Comparison of ENCODE assay signal across 18 cellular contexts in genomic region chr10:110150981-110151380, GRCh38.
"Had no signal": no experiment of that assay in that cellular context is flagged by ENCODE, and none has a peak within 500 bp of the region (broad histone marks: within the 10 kb centered on the region; RNA-seq: fewer than 3 reads in every experiment).

No MANE protein-coding gene starts in this region.

- H3K27ac Mint-ChIP-seq: activated CD4-positive, alpha-beta T cell treated with anti-CD3 and anti-CD28 coated beads, Interleukin-2, amount 10 ng/mL, durations not matched to agents 7 days and 5 days; activated naive CD4-positive, alpha-beta T cell treated with anti-CD3 and anti-CD28 coated beads for 36 hours; immature natural killer cell; memory B cell had no signal

- H3K4me3 ChIP-seq: body of pancreas, coronary artery, gastroesophageal sphincter, heart right ventricle, thoracic aorta had no signal

- DNase-seq: activated CD4-positive, alpha-beta T cell treated with anti-CD3 and anti-CD28 coated beads, Interleukin-2, amount 10 ng/mL, durations not matched to agents 7 days and 5 days; activated CD8-positive, alpha-beta memory T cell treated with anti-CD3 and anti-CD28 coated beads, Interleukin-2, amount 50 U/mL, for 4 hours; activated naive CD4-positive, alpha-beta T cell treated with anti-CD3 and anti-CD28 coated beads for 36 hours; activated T-cell treated with anti-CD3 and anti-CD28 coated beads, Interleukin-2, amount 50 U/mL, for 4 hours; heart right ventricle; immature natural killer cell; left ventricle myocardium superior; naive thymus-derived CD8-positive, alpha-beta T cell; nucleus accumbens; posterior cingulate gyrus; stimulated activated CD4-positive, alpha-beta T cell treated with anti-CD3 and anti-CD28 coated beads, Interleukin-15, amount 100 ng/mL, for 24 hours; stimulated activated CD4-positive, alpha-beta T cell treated with anti-CD3 and anti-CD28 coated beads, Interleukin-2, amount 100 ng/mL, for 48 hours had no signal

- H3K9me3 Mint-ChIP-seq: activated CD4-positive, alpha-beta T cell treated with anti-CD3 and anti-CD28 coated beads, Interleukin-2, amount 10 ng/mL, durations not matched to agents 7 days and 5 days; activated naive CD4-positive, alpha-beta T cell treated with anti-CD3 and anti-CD28 coated beads for 36 hours; activated T-cell treated with anti-CD3 and anti-CD28 coated beads, Interleukin-2, amount 50 U/mL, for 4 hours; central memory CD8-positive, alpha-beta T cell; memory B cell; naive thymus-derived CD8-positive, alpha-beta T cell had no signal

- H3K9me3 ChIP-seq: body of pancreas, gastroesophageal sphincter, heart right ventricle, thoracic aorta had no signal

- H3K4me3 Mint-ChIP-seq: activated CD4-positive, alpha-beta T cell treated with anti-CD3 and anti-CD28 coated beads, Interleukin-2, amount 10 ng/mL, durations not matched to agents 7 days and 5 days; activated naive CD4-positive, alpha-beta T cell treated with anti-CD3 and anti-CD28 coated beads for 36 hours; activated T-cell treated with anti-CD3 and anti-CD28 coated beads, Interleukin-2, amount 50 U/mL, for 4 hours; central memory CD8-positive, alpha-beta T cell; immature natural killer cell; memory B cell; naive thymus-derived CD8-positive, alpha-beta T cell had no signal

- H3K27ac ChIP-seq: body of pancreas, coronary artery, gastroesophageal sphincter, heart right ventricle, thoracic aorta had no signal

- H3K27me3 ChIP-seq: body of pancreas had no signal

- H3K36me3 Mint-ChIP-seq: immature natural killer cell, memory B cell had no signal

- H3K36me3 ChIP-seq: gastroesophageal sphincter, heart right ventricle, thoracic aorta had no signal

- H3K4me1 ChIP-seq: body of pancreas, gastroesophageal sphincter had no signal
